In the genomic region with DNA sequence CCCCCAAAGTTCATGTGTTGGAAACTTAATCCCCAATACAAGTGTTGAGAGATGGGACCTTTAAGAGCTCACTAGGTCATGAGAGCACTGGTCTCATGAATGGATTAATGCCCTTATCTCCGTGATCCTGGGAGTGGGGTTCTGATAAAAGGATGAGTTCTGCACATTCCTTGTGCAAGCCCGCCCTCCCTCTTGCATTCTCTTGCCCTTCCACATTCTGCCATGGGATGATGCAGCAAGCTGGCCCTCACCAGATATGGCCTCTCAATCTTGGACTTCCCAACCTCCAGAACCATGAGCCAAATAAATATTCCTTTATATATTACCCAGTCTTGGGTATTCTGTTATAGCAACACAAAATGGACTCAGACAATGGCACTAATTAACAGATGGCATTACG, we compare ENCODE assay signal across 22 cellular contexts.
"Had no signal": no experiment of that assay in that cellular context is flagged by ENCODE, and none has a peak within 500 bp of the region (broad histone marks: within the 10 kb centered on the region; RNA-seq: fewer than 3 reads in every experiment).

No MANE protein-coding gene starts in this region.

- ATAC-seq: gastrocnemius medialis; heart left ventricle; right cardiac atrium; stimulated activated naive CD8-positive, alpha-beta T cell treated with anti-CD3 and anti-CD28 coated beads, Interleukin-15, Interleukin-2, amounts not matched to agents 100 U/mL and 50 U/mL, for 24 hours; WTC11 had no signal

- H3K27me3 Mint-ChIP-seq: activated CD4-positive, alpha-beta memory T cell treated with anti-CD3 and anti-CD28 coated beads, Interleukin-2, amount 10 ng/mL, durations not matched to agents 7 days and 5 days; activated naive CD4-positive, alpha-beta T cell treated with anti-CD3 and anti-CD28 coated beads, Interleukin-2, amount 50 U/mL, for 24 hours; central memory CD8-positive, alpha-beta T cell had no signal

- H3K36me3 ChIP-seq: adrenal gland, breast epithelium, colonic mucosa, gastrocnemius medialis had no signal

- H3K9me3 Mint-ChIP-seq: activated CD4-positive, alpha-beta memory T cell treated with anti-CD3 and anti-CD28 coated beads, Interleukin-2, amount 10 ng/mL, durations not matched to agents 7 days and 5 days; activated naive CD4-positive, alpha-beta T cell treated with anti-CD3 and anti-CD28 coated beads, Interleukin-2, amount 50 U/mL, for 24 hours; central memory CD8-positive, alpha-beta T cell; endodermal cell; nephron; WTC11 had no signal

- H3K9me3 ChIP-seq: adrenal gland, breast epithelium, colonic mucosa, esophagus squamous epithelium, gastrocnemius medialis, heart left ventricle, lower lobe of right lung, tibial artery had no signal

- H3K27ac Mint-ChIP-seq: activated CD4-positive, alpha-beta memory T cell treated with anti-CD3 and anti-CD28 coated beads, Interleukin-2, amount 10 ng/mL, durations not matched to agents 7 days and 5 days; endodermal cell had no signal

- H3K4me3 Mint-ChIP-seq: activated CD4-positive, alpha-beta memory T cell treated with anti-CD3 and anti-CD28 coated beads, Interleukin-2, amount 10 ng/mL, durations not matched to agents 7 days and 5 days; activated naive CD4-positive, alpha-beta T cell treated with anti-CD3 and anti-CD28 coated beads, Interleukin-2, amount 50 U/mL, for 24 hours; central memory CD8-positive, alpha-beta T cell; endodermal cell; nephron; WTC11 had no signal

- H3K27me3 ChIP-seq: adrenal gland, breast epithelium, colonic mucosa, esophagus squamous epithelium, gastrocnemius medialis, heart left ventricle, tibial artery had no signal

- H3K4me3 ChIP-seq: adrenal gland, breast epithelium, colonic mucosa, esophagus squamous epithelium, gastrocnemius medialis, heart left ventricle, lower lobe of right lung, tibial artery had no signal

- H3K27ac ChIP-seq: adrenal gland, breast epithelium, colonic mucosa, esophagus squamous epithelium, gastrocnemius medialis, lower lobe of right lung, parathyroid adenoma, tibial artery had no signal

- DNase-seq: activated CD4-positive, alpha-beta memory T cell treated with anti-CD3 and anti-CD28 coated beads, Interleukin-2, amount 10 ng/mL, durations not matched to agents 7 days and 5 days; activated CD4-positive, alpha-beta T cell treated with anti-CD3 and anti-CD28 coated beads for 4 hours; activated gamma-delta T cell; colonic mucosa; endodermal cell; esophagus squamous epithelium; gastrocnemius medialis; heart left ventricle; lower lobe of right lung; right cardiac atrium; stimulated activated CD4-positive, alpha-beta T cell treated with anti-CD3 and anti-CD28 coated beads, Interleukin-4, amount 100 ng/mL, for 24 hours; stimulated activated naive CD8-positive, alpha-beta T cell treated with anti-CD3 and anti-CD28 coated beads, Interleukin-15, Interleukin-2, amounts not matched to agents 100 U/mL and 50 U/mL, for 24 hours; T-helper 1 cell; T-helper 9 cell had no signal

- H2AFZ ChIP-seq: parathyroid adenoma had no signal

- H3K4me1 ChIP-seq: breast epithelium, colonic mucosa, lower lobe of right lung had no signal
